Comparison of ENCODE assay signal across 9 cellular contexts in genomic region chr5:127290019-127290945, GRCh38. TPM values are rescaled to one million over a fixed set of nuclear protein-coding genes. Genes with fewer than 3 reads are reported as not detected.
DNase-seq lines count a peak whose midpoint lies in the region; ATAC-seq, FAIRE-seq and TF ChIP-seq lines count a peak whose summit lies in the region.
"Had no signal": no experiment of that assay in that cellular context is flagged by ENCODE, and none has a peak within 500 bp of the region (broad histone marks: within the 10 kb centered on the region; RNA-seq: fewer than 3 reads in every experiment).

Gene MEGF10, plus strand, starts transcription at chr5:127290796. Its CDS starts 40,513 bp downstream, at chr5:127331309.

- DNase-seq in D721Med (ENCODE audit: insufficient read length, low spot score) (no peak), HAP-1 (ENCODE audit: low spot score in 2 of 2) (peak; percentile 32 to 75), SK-N-DZ (ENCODE audit: low spot score) (peak; percentile 26), NCI-H187 (lab: John Stamatoyannopoulos, UW) (no peak)

- H3K36me3 ChIP-seq in HAP-1 (replicated peaks) (no peaks in the 10 kb centered on the region), muscle layer of duodenum (ENCODE audit: control insufficient read depth in 1 of 2, insufficient read depth in 2 of 2, low read length in 2 of 2) (no peaks in the 10 kb centered on the region)

- peak; percentile 52 for TF ChIP-seq CTCF in D721Med (IDR thresholded peaks at IDR 0.05; ENCODE audit: insufficient read depth, missing control alignments)

- FAIRE-seq in D721Med (lab: Jason Lieb, UNC), result no peak

- H3K27ac ChIP-seq in muscle layer of duodenum (ENCODE audit: low read length), result no peak within 1 kb of the TSS

- H3K4me1 ChIP-seq in HAP-1 (no peaks in the 10 kb centered on the region; the same call in 1 of the 2 replicates), muscle layer of duodenum (ENCODE audit: control insufficient read depth in 1 of 2, insufficient read depth in 2 of 2, low read length in 2 of 2) (peaks cover 0 to 8% of the 10 kb centered on the region in 2 donors)

- in situ Hi-C loops in HAP-1 (cut with MboI; ENCODE audit: low sequenced_read_pairs), result loop anchor here (10.0 kb wide), 1 partner anchor 195 kb away; no protein-coding TSS in a partner anchor

- no peaks in the 10 kb centered on the region for H3K9me3 ChIP-seq in HAP-1
- H3K9me3 ChIP-seq in muscle layer of duodenum (ENCODE audit: control insufficient read depth in 1 of 2, low read length in 2 of 2), result peaks cover 0 to 2% of the 10 kb centered on the region in 2 donors

- H3K27me3 ChIP-seq in HAP-1 (ENCODE audit: low read depth), result peaks cover 7% of the 10 kb centered on the region; the same call in 1 of the 2 replicates
- H3K27me3 ChIP-seq in muscle layer of duodenum (ENCODE audit: low read depth, low read length), result peaks cover 6% of the 10 kb centered on the region

- peak; percentile 29 for ATAC-seq in esophagus mucosa
- no peak for ATAC-seq in HG02884 (IDR thresholded peaks at IDR 0.05; ENCODE audit: unreplicated experiment)
- no peak for ATAC-seq in GM21360 (IDR thresholded peaks at IDR 0.05; ENCODE audit: unreplicated experiment)

- H3K4me3 ChIP-seq in HAP-1 (peak within 1 kb of the TSS; percentile 27), muscle layer of duodenum (ENCODE audit: low read depth in 1 of 2, low read length in 2 of 2) (peak within 1 kb of the TSS; percentile 41 to 64)

RNA-seq across cellular contexts. Expression of gene MEGF10, which starts in this region (rescaled TPM):
- 0.58 and 6.7 TPM in 2 replicates for polyA plus RNA-seq in SK-N-DZ (2014; cell fraction: cytosol; rRNA removed)
- polyA plus RNA-seq in SK-N-DZ (2014; cell fraction: nucleus; rRNA removed), result 0.88 and 1.6 TPM in 2 replicates
- total RNA-seq in esophagus mucosa, result 0.12 TPM
- total RNA-seq: T-helper 1 cell treated with Interleukin-12 subunit alpha and Interleukin-12 subunit beta and Interleukin-4 antibody, amounts not matched to agents 30 ng/mL and 1 ng/mL, for 36 hours had no signal

Comparison
In these comparisons a context has a peak if more than half of its experiments do, and no peak if none do; other contexts are left out.
1. Peak in ATAC-seq in esophagus mucosa; RNA of the gene not detected or under 1 TPM.
2. DNase-seq: peak in HAP-1 (2 of 2) and SK-N-DZ (single experiment); none in D721Med (single experiment) and NCI-H187 (0 of 2).